ENCODE assay signal across 11 cellular contexts in the genomic region with DNA sequence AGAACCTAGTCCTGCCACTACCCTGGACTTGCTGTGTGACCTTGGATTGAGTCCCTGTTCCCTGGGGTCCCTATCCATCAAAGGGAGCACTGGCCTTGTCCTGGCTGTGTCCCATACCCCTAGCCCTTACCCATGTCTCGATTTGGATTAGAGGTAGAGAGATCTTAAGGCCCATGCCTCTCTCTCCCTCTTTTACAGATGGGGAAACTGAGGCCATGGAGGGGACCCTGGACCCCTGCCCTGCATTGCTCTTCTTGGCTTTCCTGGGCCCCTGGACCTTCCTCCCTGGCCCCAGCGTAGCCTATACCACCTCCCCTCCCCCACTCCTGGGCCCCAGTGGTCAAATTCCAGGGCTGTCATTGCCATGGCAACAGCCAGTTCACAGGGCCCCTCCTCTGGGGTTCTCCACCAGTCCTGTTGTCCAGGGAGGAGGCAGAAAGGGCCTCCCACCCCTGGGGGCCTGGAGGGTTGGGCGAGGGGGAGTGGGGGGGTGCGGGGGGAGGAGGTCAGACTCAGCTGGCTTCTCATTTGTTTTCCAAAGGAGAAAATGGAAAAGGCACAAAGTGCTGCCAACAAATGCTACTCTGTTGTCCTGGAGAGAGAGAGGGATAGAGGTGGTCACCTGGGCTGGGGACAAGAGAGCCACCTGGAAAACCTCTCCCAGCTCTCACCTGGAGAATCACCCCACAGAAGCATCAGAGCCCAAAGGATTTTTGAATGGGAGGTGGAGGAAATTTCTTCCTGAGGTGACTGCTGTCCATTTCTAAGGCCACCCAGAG. TPM values are rescaled to one million over a fixed set of nuclear protein-coding genes. Genes with fewer than 3 reads are reported as not detected.
DNase-seq lines count a peak whose midpoint lies in the region; ATAC-seq and TF ChIP-seq lines count a peak whose summit lies in the region.
"Had no signal": no experiment of that assay in that cellular context is flagged by ENCODE, and none has a peak within 500 bp of the region (broad histone marks: within the 10 kb centered on the region; RNA-seq: fewer than 3 reads in every experiment).

No MANE protein-coding gene starts in this region.

- no peak for TF ChIP-seq CTCF in GM23338 (conservative IDR thresholded peaks at IDR 0.05; ENCODE audit: low read depth in 2 of 2)
- no peak for TF ChIP-seq CTCF in prostate gland (IDR thresholded peaks at IDR 0.05)

- DNase-seq in GM23338 (ENCODE audit: low spot score) (peak; percentile 95), right cardiac atrium (peak in 2 of 3 donors; percentile 62 to 81), prostate gland (ENCODE audit: low spot score) (no peak), T-helper 9 cell (no peak)
- DNase-seq in stimulated activated effector memory CD8-positive, alpha-beta T cell treated with anti-CD3 and anti-CD28 coated beads, Interleukin-12 subunit alpha, Interleukin-12 subunit beta, amount 100 ng/mL, for 72 hours (ENCODE audit: low spot score in 2 of 2), result no peak
- DNase-seq in stimulated activated CD4-positive, alpha-beta T cell treated with anti-CD3 and anti-CD28 coated beads, Interleukin-12 subunit alpha, Interleukin-12 subunit beta, amount 100 ng/mL, for 4 hours, result no peak
- DNase-seq: activated naive CD4-positive, alpha-beta T cell; natural killer cell had no signal

- no peaks in the 10 kb centered on the region for H3K36me3 Mint-ChIP-seq in GM23338 (ENCODE audit: low read depth)
- H3K36me3 Mint-ChIP-seq in stimulated activated effector memory CD8-positive, alpha-beta T cell treated with anti-CD3 and anti-CD28 coated beads, Interleukin-12 subunit alpha, Interleukin-12 subunit beta, amount 100 ng/mL, for 72 hours, result no peaks in the 10 kb centered on the region
- H3K36me3 Mint-ChIP-seq: natural killer cell had no signal

- H3K27me3 Mint-ChIP-seq in GM23338 (ENCODE audit: insufficient read depth, low read depth, poor library complexity), result peaks cover 56% of the 10 kb centered on the region

- H3K4me3 Mint-ChIP-seq in GM23338, result no peak overlapping the region; the same call in 2 of the 3 replicates
- no peak overlapping the region for H3K4me3 Mint-ChIP-seq in stimulated activated effector memory CD8-positive, alpha-beta T cell treated with anti-CD3 and anti-CD28 coated beads, Interleukin-12 subunit alpha, Interleukin-12 subunit beta, amount 100 ng/mL, for 72 hours
- H3K4me3 Mint-ChIP-seq: natural killer cell had no signal

- H3K4me1 ChIP-seq in GM23338 (ENCODE audit: insufficient read depth) (peaks cover 45% of the 10 kb centered on the region), right cardiac atrium (ENCODE audit: control insufficient read depth, insufficient read depth, low read length) (peaks cover 39% of the 10 kb centered on the region), prostate gland (replicated peaks) (no peaks in the 10 kb centered on the region)

- H4K20me1 ChIP-seq in GM23338 (replicated peaks; ENCODE audit: insufficient read depth), result peaks cover 15% of the 10 kb centered on the region

- TF ChIP-seq POLR2A in prostate gland (IDR thresholded peaks at IDR 0.05), result no peak

- H3K27me3 ChIP-seq in GM23338 (ENCODE audit: insufficient read depth) (peaks cover 39% of the 10 kb centered on the region), right cardiac atrium (ENCODE audit: control insufficient read depth, insufficient read depth) (no peaks in the 10 kb centered on the region), prostate gland (replicated peaks; ENCODE audit: insufficient read depth) (no peaks in the 10 kb centered on the region)

- H3K27ac ChIP-seq in GM23338 (ENCODE audit: low read depth) (no peak overlapping the region), angular gyrus (ENCODE audit: low read depth, low read length) (peak overlapping the region; percentile 31), right cardiac atrium (ENCODE audit: low read length) (peak overlapping the region; percentile 40), prostate gland (peak overlapping the region; percentile 32 to 63)
- H3K27ac ChIP-seq: VCaP had no signal

- H3K79me2 ChIP-seq in GM23338 (replicated peaks; ENCODE audit: insufficient read depth), result no peaks in the 10 kb centered on the region

- H3K9me3 Mint-ChIP-seq in GM23338, result no peaks in the 10 kb centered on the region
- H3K9me3 Mint-ChIP-seq in stimulated activated effector memory CD8-positive, alpha-beta T cell treated with anti-CD3 and anti-CD28 coated beads, Interleukin-12 subunit alpha, Interleukin-12 subunit beta, amount 100 ng/mL, for 72 hours, result no peaks in the 10 kb centered on the region
- H3K9me3 Mint-ChIP-seq: natural killer cell had no signal

- intact Hi-C loops in right cardiac atrium (cut with DNase I) (no loop called here), prostate gland (cut with DNase I) (no loop called here)

- 0 out of 2 replicates have a peak, but pooled peaks cover 5% of the 10 kb centered on the region for H3F3A ChIP-seq in GM23338 (replicated peaks; ENCODE audit: low read depth)

- H3K4me3 ChIP-seq in GM23338, result peak overlapping the region; percentile 46; the same call in 1 of the 2 replicates
- H3K4me3 ChIP-seq in right cardiac atrium (ENCODE audit: low read length), result no peak overlapping the region
- no peak overlapping the region for H3K4me3 ChIP-seq in prostate gland

- 40% methylated on average over 4 of the region's 4 CpGs for WGBS in right cardiac atrium
- WGBS in prostate gland, result 48% methylated on average over 4 of the region's 4 CpGs

- no peak overlapping the region for H3K27ac Mint-ChIP-seq in GM23338
- H3K27ac Mint-ChIP-seq in stimulated activated effector memory CD8-positive, alpha-beta T cell treated with anti-CD3 and anti-CD28 coated beads, Interleukin-12 subunit alpha, Interleukin-12 subunit beta, amount 100 ng/mL, for 72 hours, result no peak overlapping the region
- H3K27ac Mint-ChIP-seq: natural killer cell had no signal

- no peaks in the 10 kb centered on the region for H3K36me3 ChIP-seq in GM23338 (ENCODE audit: insufficient read depth)
- no peaks in the 10 kb centered on the region for H3K36me3 ChIP-seq in prostate gland

- H3K4me1 Mint-ChIP-seq in GM23338, result peaks cover 48% of the 10 kb centered on the region
- H3K4me1 Mint-ChIP-seq in stimulated activated effector memory CD8-positive, alpha-beta T cell treated with anti-CD3 and anti-CD28 coated beads, Interleukin-12 subunit alpha, Interleukin-12 subunit beta, amount 100 ng/mL, for 72 hours, result peaks cover 12% of the 10 kb centered on the region

- H2AFZ ChIP-seq in GM23338, result no peak overlapping the region

- ATAC-seq in GM23338 (peak; percentile 74), right cardiac atrium (no peak), HG02852 (IDR thresholded peaks at IDR 0.05; ENCODE audit: unreplicated experiment) (no peak)
- no peak for ATAC-seq in stimulated activated effector memory CD8-positive, alpha-beta T cell treated with anti-CD3 and anti-CD28 coated beads, Interleukin-12 subunit alpha, Interleukin-12 subunit beta, amount 100 ng/mL, for 72 hours
- ATAC-seq: natural killer cell had no signal

- no peaks in the 10 kb centered on the region for H3K9me2 ChIP-seq in GM23338 (ENCODE audit: insufficient read depth)

- H3K9me3 ChIP-seq in right cardiac atrium (ENCODE audit: control insufficient read depth, low read length) (no peaks in the 10 kb centered on the region), prostate gland (no peaks in the 10 kb centered on the region)

- peak overlapping the region; percentile 78 for H3K4me2 ChIP-seq in GM23338

TF ChIP-seq in GM23338, 12 proteins besides CTCF, POLR2A, EP300 and RAD21 (continues in another document):
- TF ChIP-seq, protein P1, sequence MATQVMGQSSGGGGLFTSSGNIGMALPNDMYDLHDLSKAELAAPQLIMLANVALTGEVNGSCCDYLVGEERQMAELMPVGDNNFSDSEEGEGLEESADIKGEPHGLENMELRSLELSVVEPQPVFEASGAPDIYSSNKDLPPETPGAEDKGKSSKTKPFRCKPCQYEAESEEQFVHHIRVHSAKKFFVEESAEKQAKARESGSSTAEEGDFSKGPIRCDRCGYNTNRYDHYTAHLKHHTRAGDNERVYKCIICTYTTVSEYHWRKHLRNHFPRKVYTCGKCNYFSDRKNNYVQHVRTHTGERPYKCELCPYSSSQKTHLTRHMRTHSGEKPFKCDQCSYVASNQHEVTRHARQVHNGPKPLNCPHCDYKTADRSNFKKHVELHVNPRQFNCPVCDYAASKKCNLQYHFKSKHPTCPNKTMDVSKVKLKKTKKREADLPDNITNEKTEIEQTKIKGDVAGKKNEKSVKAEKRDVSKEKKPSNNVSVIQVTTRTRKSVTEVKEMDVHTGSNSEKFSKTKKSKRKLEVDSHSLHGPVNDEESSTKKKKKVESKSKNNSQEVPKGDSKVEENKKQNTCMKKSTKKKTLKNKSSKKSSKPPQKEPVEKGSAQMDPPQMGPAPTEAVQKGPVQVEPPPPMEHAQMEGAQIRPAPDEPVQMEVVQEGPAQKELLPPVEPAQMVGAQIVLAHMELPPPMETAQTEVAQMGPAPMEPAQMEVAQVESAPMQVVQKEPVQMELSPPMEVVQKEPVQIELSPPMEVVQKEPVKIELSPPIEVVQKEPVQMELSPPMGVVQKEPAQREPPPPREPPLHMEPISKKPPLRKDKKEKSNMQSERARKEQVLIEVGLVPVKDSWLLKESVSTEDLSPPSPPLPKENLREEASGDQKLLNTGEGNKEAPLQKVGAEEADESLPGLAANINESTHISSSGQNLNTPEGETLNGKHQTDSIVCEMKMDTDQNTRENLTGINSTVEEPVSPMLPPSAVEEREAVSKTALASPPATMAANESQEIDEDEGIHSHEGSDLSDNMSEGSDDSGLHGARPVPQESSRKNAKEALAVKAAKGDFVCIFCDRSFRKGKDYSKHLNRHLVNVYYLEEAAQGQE (IDR thresholded peaks at IDR 0.05; ENCODE audit: unreplicated experiment), result no peak
- TF ChIP-seq EZH2phosphoT487 (IDR thresholded peaks at IDR 0.05; ENCODE audit: unreplicated experiment) (no peak), ZNF331 (CRISPR knock-in tag; IDR thresholded peaks at IDR 0.05; ENCODE audit: low read depth) (no peak), ZNF114 (CRISPR knock-in tag; IDR thresholded peaks at IDR 0.05) (no peak), JUNB (IDR thresholded peaks at IDR 0.05; ENCODE audit: unreplicated experiment) (no peak), NANOG (IDR thresholded peaks at IDR 0.05; ENCODE audit: borderline replicate concordance) (no peak)

RNA-seq across cellular contexts. Expression of a gene that starts 23.3 kb away (rescaled TPM):
- total RNA-seq in GM23338 (2014; rRNA removed; shearing (Covaris generic)), result 11.0 and 15.0 TPM in 2 replicates
- polyA plus RNA-seq in GM23338 (2016; fragmentation: Nextera tagmentation; extraction: Ambion mirVana) (2.7 and 2.9 TPM in 2 replicates), right cardiac atrium (34.0 TPM)
- total RNA-seq in right cardiac atrium (10 to 100 TPM; 47.6 to 53.8 (median 49.3) TPM), prostate gland (10 to 100 TPM; 34.0 to 66.9 TPM)

RNA-seq across cellular contexts. Expression of a gene that starts 44.9 kb away (rescaled TPM):
- 6.2 and 6.3 TPM in 2 replicates for total RNA-seq in GM23338 (2014; rRNA removed; shearing (Covaris generic))
- polyA plus RNA-seq in GM23338 (2016; fragmentation: Nextera tagmentation; extraction: Ambion mirVana) (2.0 and 2.1 TPM in 2 replicates), right cardiac atrium (4.1 TPM)
- total RNA-seq in right cardiac atrium (10 to 100 TPM in 1 of 4 donors, 1 to 10 TPM in 3; 3.9 to 11.2 (median 7.0) TPM), prostate gland (10 to 100 TPM in 1 of 2 donors, under 1 TPM in 1; 0.96 to 10.3 TPM)

RNA-seq across cellular contexts. Expression of a gene that starts 59.2 kb away (rescaled TPM):
- not detected in 2 replicates for total RNA-seq in GM23338 (2014; rRNA removed; shearing (Covaris generic))
- polyA plus RNA-seq in GM23338 (2016; fragmentation: Nextera tagmentation; extraction: Ambion mirVana) (0.40 TPM in 1 of 2 replicates, not detected in the other), right cardiac atrium (0.70 TPM)
- total RNA-seq in right cardiac atrium (1 to 10 TPM in 3 of 4 donors, under 1 TPM in 1; 0.96 to 2.7 (median 2.0) TPM), prostate gland (1 to 10 TPM in 1 of 2 donors, under 1 TPM in 1; 0.64 to 3.5 TPM)

Comparison
In these comparisons a context has a peak if more than half of its experiments do, and no peak if none do; other contexts are left out.
1. DNase-seq: peak in GM23338 (single experiment) and right cardiac atrium (2 of 3); none in prostate gland (single experiment), T-helper 9 cell (single experiment), stimulated activated effector memory CD8-positive, alpha-beta T cell treated with anti-CD3 and anti-CD28 coated beads, Interleukin-12 subunit alpha, Interleukin-12 subunit beta, amount 100 ng/mL, for 72 hours (0 of 2) and stimulated activated CD4-positive, alpha-beta T cell treated with anti-CD3 and anti-CD28 coated beads, Interleukin-12 subunit alpha, Interleukin-12 subunit beta, amount 100 ng/mL, for 4 hours (single experiment).